Comparison of ENCODE assay signal across 10 cellular contexts in genomic region chr11:47577460-47578041, GRCh38. TPM values are rescaled to one million over a fixed set of nuclear protein-coding genes. Genes with fewer than 3 reads are reported as not detected.
A peak's percentile ranks its signal among the peaks of the same experiment; 100 is the strongest.
DNase-seq lines count a peak whose midpoint lies in the region; ATAC-seq and TF ChIP-seq lines count a peak whose summit lies in the region.
"Had no signal": no experiment of that assay in that cellular context is flagged by ENCODE, and none has a peak within 500 bp of the region (broad histone marks: within the 10 kb centered on the region; RNA-seq: fewer than 3 reads in every experiment).

No MANE protein-coding gene starts in this region.

- H3K27ac ChIP-seq in transverse colon = peak overlapping the region in 1 of 4 donors; percentile 88

- peak overlapping the region in 5 of 7 donors; percentile 68 to 99 (median 96) for H3K27ac Mint-ChIP-seq in CD14-positive monocyte
- peak overlapping the region; percentile 99 for H3K27ac Mint-ChIP-seq in chondrocyte (ENCODE audit: unreplicated experiment)
- H3K27ac Mint-ChIP-seq in nephron = peak overlapping the region; percentile 99 to 100 (median 100)

- H3K4me1 Mint-ChIP-seq in CD14-positive monocyte (peaks cover 26% of the 10 kb centered on the region), chondrocyte (ENCODE audit: low read depth) (peaks cover 43% of the 10 kb centered on the region), nephron (peaks cover 45% of the 10 kb centered on the region)

- H3K4me3 ChIP-seq in MG63 (peak overlapping the region; percentile 71; the same call in 1 of the 2 replicates), lower leg skin (ENCODE audit: low read depth, poor library complexity, severe bottlenecking) (no peak overlapping the region), transverse colon (peak overlapping the region in 1 of 4 donors; percentile 97)

- H3K36me3 ChIP-seq in MG63 = peaks cover 68% of the 10 kb centered on the region
- peaks cover 0 to 35% (median 13%) of the 10 kb centered on the region in 4 donors for H3K36me3 ChIP-seq in transverse colon

- no peak for DNase-seq in CD14-positive monocyte (ENCODE audit: low spot score)
- DNase-seq in MG63 = no peak
- peak; percentile 41 for DNase-seq in chondrocyte (ENCODE audit: low spot score)
- no peak for DNase-seq in lower leg skin (ENCODE audit: low spot score in 2 of 2)
- no peak for DNase-seq in transverse colon
- DNase-seq: KG1, midbrain had no signal

- in situ Hi-C loops in transverse colon (cut with MboI; ENCODE audit: low pct_ligation_motif_present in 1 of 4, low pct_unique_long_range_greater_than_20kb in 1 of 4, low sequenced_read_pairs in 3 of 4) = no loop called here

- no peaks in the 10 kb centered on the region for H3K9me3 Mint-ChIP-seq in CD14-positive monocyte
- no peaks in the 10 kb centered on the region for H3K9me3 Mint-ChIP-seq in chondrocyte (ENCODE audit: low read depth)
- H3K9me3 Mint-ChIP-seq in nephron = no peaks in the 10 kb centered on the region

- H3K9me3 ChIP-seq in MG63 (no peaks in the 10 kb centered on the region), transverse colon (no peaks in the 10 kb centered on the region)

- TF ChIP-seq EP300 in transverse colon (IDR thresholded peaks at IDR 0.05; ENCODE audit: low read depth) = no peak

- H3K36me3 Mint-ChIP-seq in CD14-positive monocyte (peaks cover 50 to 60% of the 10 kb centered on the region in 2 donors), chondrocyte (ENCODE audit: low read depth) (peaks cover 12% of the 10 kb centered on the region), nephron (ENCODE audit: low read depth) (peaks cover 63% of the 10 kb centered on the region)

- no peaks in the 10 kb centered on the region for H3K27me3 Mint-ChIP-seq in CD14-positive monocyte (ENCODE audit: low read depth in 3 of 3)
- H3K27me3 Mint-ChIP-seq in chondrocyte (ENCODE audit: low read depth) = no peaks in the 10 kb centered on the region
- no peaks in the 10 kb centered on the region for H3K27me3 Mint-ChIP-seq in nephron (ENCODE audit: low read depth)

- no peak for TF ChIP-seq CTCF in CD14-positive monocyte (IDR thresholded peaks at IDR 0.05)
- no peak for TF ChIP-seq CTCF in chondrocyte (IDR thresholded peaks at IDR 0.05)
- TF ChIP-seq CTCF in nephron (IDR thresholded peaks at IDR 0.05; ENCODE audit: unreplicated experiment in 3 of 3) = no peak
- no peak for TF ChIP-seq CTCF in lower leg skin (IDR thresholded peaks at IDR 0.05)
- TF ChIP-seq CTCF in transverse colon (IDR thresholded peaks at IDR 0.05) = no peak

- no peak for TF ChIP-seq POLR2A in lower leg skin (IDR thresholded peaks at IDR 0.05)
- no peak for TF ChIP-seq POLR2A in transverse colon (IDR thresholded peaks at IDR 0.05)

- ATAC-seq in GM18498 (IDR thresholded peaks at IDR 0.05; ENCODE audit: unreplicated experiment) (no peak), HG02798 (IDR thresholded peaks at IDR 0.05; ENCODE audit: poor library complexity, unreplicated experiment) (no peak)

- 34 to 48% methylated on average over 13 of the region's 13 CpGs for WGBS in lower leg skin, 2 donors
- 78% methylated on average over 13 of the region's 13 CpGs; no CpG with 5 or more reads in 1 of the 2 donors for WGBS in transverse colon (ENCODE audit: low coverage in 1 of 2), 2 donors

- H3K4me3 Mint-ChIP-seq in CD14-positive monocyte = no peak overlapping the region
- H3K4me3 Mint-ChIP-seq in chondrocyte (ENCODE audit: unreplicated experiment) = peak overlapping the region; percentile 98
- H3K4me3 Mint-ChIP-seq in nephron = peak overlapping the region; percentile 98 to 100 (median 99)

- H3K27me3 ChIP-seq in MG63 (no peaks in the 10 kb centered on the region), transverse colon (no peaks in the 10 kb centered on the region)

- intact Hi-C loops in CD14-positive monocyte (cut with micrococcal nuclease) (loop anchor here in 1 of 2 donors (5.0 to 10.0 kb wide), 2 partner anchors 150 to 187 kb away; partner anchors contain the start of genes FNBP4 and PSMC3), lower leg skin (cut with DNase I; ENCODE audit: low total_unique reads) (no loop called here), transverse colon (cut with DNase I; ENCODE audit: low total_unique reads) (loop anchor here (5.0 kb wide), 1 partner anchor 140 kb away; the partner anchor contains the start of gene AGBL2)

- peaks cover 16 to 26% (median 23%) of the 10 kb centered on the region in 4 donors for H3K4me1 ChIP-seq in transverse colon

RNA-seq across cellular contexts. Expression of gene KBTBD4, which starts 1.2 kb away (rescaled TPM):
- 10 to 100 TPM; 13.8 to 16.9 TPM for polyA plus RNA-seq in CD14-positive monocyte
- total RNA-seq in MG63 (2014; rRNA removed; shearing (Covaris generic); ENCODE audit: low replicate concordance) = 30.9 and 37.1 TPM in 2 replicates
- total RNA-seq in chondrocyte = 11.1 to 16.5 TPM (median 12.9 TPM) in 3 replicates
- 10 to 100 TPM; 19.4 to 28.6 (median 24.9) TPM for total RNA-seq in lower leg skin
- 10 to 100 TPM in 3 of 4 donors, 1 to 10 TPM in 1; 9.4 to 20.3 (median 16.5) TPM for total RNA-seq in transverse colon

RNA-seq across cellular contexts. Expression of gene NDUFS3, which starts 1.3 kb away (rescaled TPM):
- 100 to 1,000 TPM; 104 to 107 TPM for polyA plus RNA-seq in CD14-positive monocyte
- 109 and 118 TPM in 2 replicates for total RNA-seq in MG63 (2014; rRNA removed; shearing (Covaris generic); ENCODE audit: low replicate concordance)
- total RNA-seq in chondrocyte (63.6 to 102 TPM (median 70.3 TPM) in 3 replicates), lower leg skin (100 to 1,000 TPM in 1 of 4 donors, 10 to 100 TPM in 3; 46.9 to 104 (median 67.7) TPM), transverse colon (100 to 1,000 TPM in 3 of 4 donors, 10 to 100 TPM in 1; 72.6 to 256 (median 213) TPM)

RNA-seq across cellular contexts. Expression of gene FAM180B, which starts 8.9 kb away (rescaled TPM):
- polyA plus RNA-seq in CD14-positive monocyte = not detected
- not detected in 2 replicates for total RNA-seq in MG63 (2014; rRNA removed; shearing (Covaris generic); ENCODE audit: low replicate concordance)
- total RNA-seq in chondrocyte = not detected in 3 replicates
- total RNA-seq in lower leg skin = 1 to 10 TPM in 2 of 4 donors, under 1 TPM in 1, not detected in 1; 0.46 to 6.3 (median 1.4) TPM
- under 1 TPM in 1 of 4 donors, not detected in 3; 0.41 TPM for total RNA-seq in transverse colon

RNA-seq across cellular contexts. Expression of gene PTPMT1, which starts 12.2 kb away (rescaled TPM):
- polyA plus RNA-seq in CD14-positive monocyte = 10 to 100 TPM; 83.3 to 87.8 TPM
- 24.4 and 86.0 TPM in 2 replicates for total RNA-seq in MG63 (2014; rRNA removed; shearing (Covaris generic); ENCODE audit: low replicate concordance)
- total RNA-seq in chondrocyte = 40.4 to 48.8 TPM (median 43.5 TPM) in 3 replicates
- 100 to 1,000 TPM in 1 of 4 donors, 10 to 100 TPM in 3; 84.1 to 111 (median 90.1) TPM for total RNA-seq in lower leg skin
- total RNA-seq in transverse colon = 10 to 100 TPM; 19.1 to 79.1 (median 74.1) TPM

RNA-seq across cellular contexts. Expression of gene C1QTNF4, which starts 16.7 kb away (rescaled TPM):
- not detected for polyA plus RNA-seq in CD14-positive monocyte
- not detected in 2 replicates for total RNA-seq in MG63 (2014; rRNA removed; shearing (Covaris generic); ENCODE audit: low replicate concordance)
- total RNA-seq in chondrocyte (0.40 to 0.41 TPM in 2 of 3 replicates, not detected in the other), lower leg skin (1 to 10 TPM in 2 of 4 donors, under 1 TPM in 2; 0.30 to 3.5 (median 1.3) TPM), transverse colon (1 to 10 TPM in 3 of 4 donors, under 1 TPM in 1; 0.68 to 7.8 (median 1.8) TPM)

Comparison
In these comparisons a context has a peak if more than half of its experiments do, and no peak if none do; other contexts are left out.
1. H3K4me3 Mint-ChIP-seq: peak in chondrocyte (single experiment) and nephron (3 of 3); none in CD14-positive monocyte (0 of 2).
2. Peak in every context shown above with its lines, with median percentiles within 50 percentile points of each other: H3K27ac Mint-ChIP-seq.